In the genomic region with DNA sequence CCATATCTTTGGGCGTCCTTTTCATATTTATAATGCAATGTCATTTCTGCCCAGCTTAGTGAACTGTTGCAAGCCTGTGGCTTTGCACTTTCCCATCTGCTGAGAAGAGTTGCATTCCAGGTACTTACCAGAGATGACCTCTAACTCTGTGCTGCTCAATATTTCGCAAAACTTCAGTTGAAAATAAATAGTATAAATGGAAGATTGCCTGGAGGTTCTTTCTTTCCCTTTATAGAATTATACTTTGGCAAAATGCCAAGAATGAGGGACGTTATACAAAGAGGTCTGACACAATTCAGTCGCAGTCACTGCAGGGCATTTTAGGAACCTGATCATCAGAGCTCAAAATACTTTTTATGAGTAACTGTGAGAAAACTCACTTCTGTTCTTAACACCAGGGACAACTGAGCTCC, we compare ENCODE assay signal across 10 cellular contexts. TPM values are rescaled to one million over a fixed set of nuclear protein-coding genes. Genes with fewer than 3 reads are reported as not detected.
DNase-seq lines count a peak whose midpoint lies in the region; ATAC-seq and TF ChIP-seq lines count a peak whose summit lies in the region.
"Had no signal": no experiment of that assay in that cellular context is flagged by ENCODE, and none has a peak within 500 bp of the region (broad histone marks: within the 10 kb centered on the region; RNA-seq: fewer than 3 reads in every experiment).

No MANE protein-coding gene starts in this region.

- DNase-seq in NCI-H82 (lab: John Stamatoyannopoulos, UW): peak; percentile 2
- no peak for DNase-seq in NCI-H82 treated with DMSO at 0.1 percent for 48 hours (lab: John Stamatoyannopoulos, UW; ENCODE audit: unreplicated experiment)
- peak; percentile 69 for DNase-seq in NOMO-1 treated with DMSO at 0.1 percent for 48 hours (lab: John Stamatoyannopoulos, UW; ENCODE audit: unreplicated experiment)
- DNase-seq in psoas muscle: no peak
- DNase-seq in mucosa of gallbladder (ENCODE audit: low spot score): no peak
- no peak for DNase-seq in germinal center (ENCODE audit: low spot score)
- DNase-seq in UCSD-AML1 (lab: John Stamatoyannopoulos, UW; ENCODE audit: unreplicated experiment): no peak
- DNase-seq: stimulated activated CD4-positive, alpha-beta T cell treated with anti-CD3 and anti-CD28 coated beads, Interleukin-2, amount 100 ng/mL, for 48 hours had no signal

- ATAC-seq in HG03108 (IDR thresholded peaks at IDR 0.05; ENCODE audit: unreplicated experiment) (peak; percentile 63), psoas muscle (peak; percentile 77 to 96 (median 86))

- H3K4me3 ChIP-seq in psoas muscle: no peak overlapping the region

- H3K9me3 ChIP-seq in psoas muscle: no peaks in the 10 kb centered on the region

- H3K27ac ChIP-seq in psoas muscle: peak overlapping the region; percentile 39

- intact Hi-C loops in psoas muscle (cut with DNase I): no loop called here

- H3K4me1 ChIP-seq in psoas muscle: peaks cover 7% of the 10 kb centered on the region

- 11 to 17% (median 12%) methylated on average over 4 of the region's 4 CpGs for WGBS in psoas muscle, 3 donors

- no peaks in the 10 kb centered on the region for H3K36me3 ChIP-seq in psoas muscle (ENCODE audit: insufficient read depth in 1 of 2, low read depth in 1 of 2)

- no peaks in the 10 kb centered on the region for H3K27me3 ChIP-seq in psoas muscle (ENCODE audit: insufficient read depth in 3 of 3, low read length in 2 of 3)

- TF ChIP-seq CTCF in psoas muscle (IDR thresholded peaks at IDR 0.05): no peak

RNA-seq across cellular contexts. Expression of gene VLDLR, which starts 18.9 kb away (rescaled TPM):
- total RNA-seq in psoas muscle (10 to 100 TPM; 20.3 to 34.4 (median 28.3) TPM), mucosa of gallbladder (23.8 TPM)
- polyA plus RNA-seq in psoas muscle: 10 to 100 TPM in 1 of 3 donors, 1 to 10 TPM in 2; 7.9 to 10.3 (median 8.5) TPM
- polyA plus RNA-seq: IgD-negative memory B cell had no signal

Comparison
In these comparisons a context has a peak if more than half of its experiments do, and no peak if none do; other contexts are left out.
1. DNase-seq: peak in NCI-H82 (single experiment) and NOMO-1 treated with DMSO at 0.1 percent for 48 hours (single experiment); none in NCI-H82 treated with DMSO at 0.1 percent for 48 hours (single experiment), psoas muscle (0 of 2), mucosa of gallbladder (single experiment), germinal center (single experiment) and UCSD-AML1 (single experiment).